Comparison of ENCODE assay signal across 21 cellular contexts in genomic region chr7:133070562-133070961, GRCh38. TPM values are rescaled to one million over a fixed set of nuclear protein-coding genes. Genes with fewer than 3 reads are reported as not detected.
A peak's percentile ranks its signal among the peaks of the same experiment; 100 is the strongest.
DNase-seq lines count a peak whose midpoint lies in the region; ATAC-seq and TF ChIP-seq lines count a peak whose summit lies in the region.
"Had no signal": no experiment of that assay in that cellular context is flagged by ENCODE, and none has a peak within 500 bp of the region (broad histone marks: within the 10 kb centered on the region; RNA-seq: fewer than 3 reads in every experiment).

No MANE protein-coding gene starts in this region.

- no peaks in the 10 kb centered on the region for H3K9me3 Mint-ChIP-seq in MCF 10A (ENCODE audit: unreplicated experiment)
- H3K9me3 Mint-ChIP-seq in WTC11 = no peaks in the 10 kb centered on the region
- H3K9me3 Mint-ChIP-seq: activated B cell treated with CpG ODN at 0.5 μM for 24 hours; activated naive CD8-positive, alpha-beta T cell treated with anti-CD3 and anti-CD28 coated beads for 36 hours; T-helper 1 cell treated with Interleukin-12 subunit alpha and Interleukin-12 subunit beta and Interleukin-4 antibody, amounts not matched to agents 30 μg/mL and 1 μg/mL, for 36 hours had no signal

- H3K9me3 ChIP-seq in breast epithelium (no peaks in the 10 kb centered on the region), iPS-18a (ENCODE audit: control insufficient read depth, low read depth, low read length) (no peaks in the 10 kb centered on the region), upper lobe of right lung (no peaks in the 10 kb centered on the region)
- H3K9me3 ChIP-seq: ovary had no signal

- DNase-seq in MCF 10A (ENCODE audit: unreplicated experiment) = no peak
- no peak for DNase-seq in breast epithelium (ENCODE audit: low spot score in 2 of 2)
- no peak for DNase-seq in WTC11 (ENCODE audit: low spot score)
- no peak for DNase-seq in upper lobe of right lung
- DNase-seq in DMS114 treated with DMSO at 0.1 percent for 48 hours (lab: John Stamatoyannopoulos, UW; ENCODE audit: unreplicated experiment) = no peak
- no peak for DNase-seq in AG08396 (ENCODE audit: low spot score)
- DNase-seq: activated B cell treated with CpG ODN at 0.5 μM for 24 hours; activated CD8-positive, alpha-beta T cell treated with anti-CD3 and anti-CD28 coated beads, Interleukin-2, amount 10 ng/mL, durations not matched to agents 7 days and 5 days; activated naive CD8-positive, alpha-beta T cell treated with anti-CD3 and anti-CD28 coated beads for 36 hours; brain microvascular endothelial cell; CD4-positive, CD25-positive, alpha-beta regulatory T cell; hippocampal formation; KBM-7; NCI-H2081 treated with DMSO at 0.1 percent for 48 hours; ovary; SIG-M5; stimulated activated CD4-positive, alpha-beta T cell treated with anti-CD3 and anti-CD28 coated beads, Interleukin-2, amount 100 ng/mL, for 48 hours had no signal

- no peak for TF ChIP-seq POLR2A in breast epithelium (IDR thresholded peaks at IDR 0.05)

- no peak overlapping the region for H3K4me3 Mint-ChIP-seq in MCF 10A (ENCODE audit: unreplicated experiment)
- no peak overlapping the region for H3K4me3 Mint-ChIP-seq in WTC11
- H3K4me3 Mint-ChIP-seq: activated B cell treated with CpG ODN at 0.5 μM for 24 hours; activated CD8-positive, alpha-beta T cell treated with anti-CD3 and anti-CD28 coated beads, Interleukin-2, amount 10 ng/mL, durations not matched to agents 7 days and 5 days; activated naive CD8-positive, alpha-beta T cell treated with anti-CD3 and anti-CD28 coated beads for 36 hours; CD4-positive, CD25-positive, alpha-beta regulatory T cell; T-helper 1 cell treated with Interleukin-12 subunit alpha and Interleukin-12 subunit beta and Interleukin-4 antibody, amounts not matched to agents 30 μg/mL and 1 μg/mL, for 36 hours had no signal

- H3K4me1 ChIP-seq in breast epithelium (no peaks in the 10 kb centered on the region), iPS-18a (ENCODE audit: control insufficient read depth, low read depth, low read length) (peaks cover 7% of the 10 kb centered on the region), upper lobe of right lung (no peaks in the 10 kb centered on the region)

- H3K27ac ChIP-seq in breast epithelium (no peak overlapping the region), iPS-18a (ENCODE audit: low read length) (peak overlapping the region; percentile 33), upper lobe of right lung (no peak overlapping the region)
- H3K27ac ChIP-seq: brain microvascular endothelial cell, ovary had no signal

- peak; percentile 71 for ATAC-seq in WTC11
- peak; percentile 67 for ATAC-seq in upper lobe of right lung
- ATAC-seq in HG03196 (IDR thresholded peaks at IDR 0.05; ENCODE audit: unreplicated experiment) = no peak
- ATAC-seq: activated CD8-positive, alpha-beta T cell treated with anti-CD3 and anti-CD28 coated beads, Interleukin-2, amount 10 ng/mL, durations not matched to agents 7 days and 5 days; left lobe of liver had no signal

- no TSS peak for BruUV-seq in MCF 10A (replicated peaks; lab: Mats Ljungman, UMichigan)

- no peaks in the 10 kb centered on the region for H3K27me3 Mint-ChIP-seq in MCF 10A (ENCODE audit: insufficient read depth, unreplicated experiment)
- H3K27me3 Mint-ChIP-seq in WTC11 (ENCODE audit: low read depth) = no peaks in the 10 kb centered on the region
- H3K27me3 Mint-ChIP-seq: activated B cell treated with CpG ODN at 0.5 μM for 24 hours; activated naive CD8-positive, alpha-beta T cell treated with anti-CD3 and anti-CD28 coated beads for 36 hours; CD4-positive, CD25-positive, alpha-beta regulatory T cell had no signal

- H3K9ac ChIP-seq in iPS-18a (ENCODE audit: low read length) = no peak overlapping the region

- POLR2A ChIA-PET in MCF 10A (lab: Yijun Ruan, JAX) (interaction anchor here (0.9 kb wide), 1 partner anchor 8 kb away, joined by 3 read pairs; no protein-coding TSS in a partner anchor), WTC11 (lab: Charles Lee) (interaction anchor here (1.1 kb wide), 1 partner anchor 12 kb away, joined by 3 read pairs; the partner anchor contains the start of gene CHCHD3)

- no peaks in the 10 kb centered on the region for H3K27me3 ChIP-seq in breast epithelium
- H3K27me3 ChIP-seq in iPS-18a (ENCODE audit: control insufficient read depth, insufficient read depth, low read length) = no peaks in the 10 kb centered on the region
- no peaks in the 10 kb centered on the region for H3K27me3 ChIP-seq in upper lobe of right lung
- H3K27me3 ChIP-seq: brain microvascular endothelial cell, ovary had no signal

- TF ChIP-seq CTCF in MCF 10A (IDR thresholded peaks at IDR 0.05; ENCODE audit: unreplicated experiment) (no peak), breast epithelium (IDR thresholded peaks at IDR 0.05) (no peak), WTC11 (IDR thresholded peaks at IDR 0.05) (no peak), upper lobe of right lung (IDR thresholded peaks at IDR 0.05) (no peak)

- peaks cover 4% of the 10 kb centered on the region for H3K36me3 ChIP-seq in breast epithelium
- peaks cover 13% of the 10 kb centered on the region for H3K36me3 ChIP-seq in iPS-18a (ENCODE audit: control insufficient read depth, low read depth, low read length)
- H3K36me3 ChIP-seq in upper lobe of right lung = peaks cover 25% of the 10 kb centered on the region
- H3K36me3 ChIP-seq: brain microvascular endothelial cell, ovary had no signal

- H3K36me3 Mint-ChIP-seq in MCF 10A (ENCODE audit: insufficient read depth, unreplicated experiment) = peaks cover 19% of the 10 kb centered on the region
- H3K36me3 Mint-ChIP-seq in WTC11 = peaks cover 26% of the 10 kb centered on the region

- intact Hi-C loops in MCF 10A (cut with micrococcal nuclease) (no loop called here), breast epithelium (cut with DNase I; ENCODE audit: low total_unique reads) (no loop called here), upper lobe of right lung (cut with DNase I) (no loop called here)

- peak overlapping the region; percentile 8 for H3K27ac Mint-ChIP-seq in MCF 10A (ENCODE audit: low read depth, unreplicated experiment)
- peak overlapping the region; percentile 30 for H3K27ac Mint-ChIP-seq in WTC11
- H3K27ac Mint-ChIP-seq: activated B cell treated with CpG ODN at 0.5 μM for 24 hours; activated CD8-positive, alpha-beta T cell treated with anti-CD3 and anti-CD28 coated beads, Interleukin-2, amount 10 ng/mL, durations not matched to agents 7 days and 5 days; activated naive CD8-positive, alpha-beta T cell treated with anti-CD3 and anti-CD28 coated beads for 36 hours; T-helper 1 cell treated with Interleukin-12 subunit alpha and Interleukin-12 subunit beta and Interleukin-4 antibody, amounts not matched to agents 30 μg/mL and 1 μg/mL, for 36 hours had no signal

- H3K4me1 Mint-ChIP-seq in MCF 10A (ENCODE audit: insufficient read depth, unreplicated experiment) (peaks cover 6% of the 10 kb centered on the region), WTC11 (peaks cover 37% of the 10 kb centered on the region)

- H3K4me3 ChIP-seq in breast epithelium = no peak overlapping the region
- H3K4me3 ChIP-seq in iPS-18a (ENCODE audit: low read length) = no peak overlapping the region
- H3K4me3 ChIP-seq in upper lobe of right lung = no peak overlapping the region
- H3K4me3 ChIP-seq: ovary had no signal

- CTCF ChIA-PET in MCF 10A (lab: Yijun Ruan, JAX) = no interaction called here
- CTCF ChIA-PET in WTC11 (lab: Charles Lee) = no interaction called here

TF ChIP-seq in WTC11, 78 proteins besides CTCF, POLR2A, EP300 and RAD21:
- no peak for TF ChIP-seq KAT7 (CRISPR knock-in tag; IDR thresholded peaks at IDR 0.05; ENCODE audit: borderline replicate concordance)

RNA-seq across cellular contexts. Expression of gene CHCHD3, which starts 11.3 kb away (rescaled TPM):
- 102 and 126 TPM in 2 replicates for total RNA-seq in MCF 10A (2022)
- 10 to 100 TPM; 52.1 to 59.4 (median 53.1) TPM for total RNA-seq in breast epithelium
- 105 to 114 TPM (median 106 TPM) in 3 replicates for total RNA-seq in WTC11 (2021)
- 43.0 TPM for total RNA-seq in upper lobe of right lung
